1 cellular context compared by ENCODE assay signal in the genomic region with DNA sequence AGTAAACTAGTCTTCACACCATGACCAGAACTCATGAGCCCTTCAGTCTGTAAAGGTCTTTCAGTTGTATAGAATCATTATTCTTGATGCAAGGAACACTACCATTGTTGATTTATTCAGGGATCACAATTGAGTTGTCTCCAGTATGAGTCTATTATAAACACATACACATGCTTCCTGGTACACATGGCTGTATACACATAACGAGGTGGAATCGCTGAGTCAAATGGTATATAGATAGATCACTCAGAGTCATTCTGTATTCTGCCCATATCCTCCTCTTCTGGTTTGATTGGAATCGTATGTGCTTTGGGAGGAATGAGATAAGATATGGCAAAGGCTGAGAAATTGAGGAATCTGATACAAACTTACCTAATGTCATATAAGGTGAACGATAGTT.
TF ChIP-seq lines count a peak whose summit lies in the region.

No MANE protein-coding gene starts in this region.

TF ChIP-seq in GM12878, 131 proteins besides CTCF, POLR2A, EP300 and RAD21:
- no peak for TF ChIP-seq PRDM15 (CRISPR knock-in tag; IDR thresholded peaks at IDR 0.05)
- TF ChIP-seq BHLHE40 (IDR thresholded peaks at IDR 0.05; ENCODE audit: borderline replicate concordance in 1 of 2, low read depth in 2 of 2, low read length in 1 of 2), result no peak
- TF ChIP-seq CHD4 (IDR thresholded peaks at IDR 0.05), result no peak
- TF ChIP-seq ZSCAN29 (IDR thresholded peaks at IDR 0.05), result no peak
- TF ChIP-seq HDAC2 (IDR thresholded peaks at IDR 0.05), result no peak
- TF ChIP-seq ATF2 (IDR thresholded peaks at IDR 0.05; ENCODE audit: low read length), result no peak
- TF ChIP-seq CBFB (IDR thresholded peaks at IDR 0.05; ENCODE audit: low read depth), result no peak
- TF ChIP-seq HDGF (IDR thresholded peaks at IDR 0.05), result no peak
- TF ChIP-seq, protein P1, sequence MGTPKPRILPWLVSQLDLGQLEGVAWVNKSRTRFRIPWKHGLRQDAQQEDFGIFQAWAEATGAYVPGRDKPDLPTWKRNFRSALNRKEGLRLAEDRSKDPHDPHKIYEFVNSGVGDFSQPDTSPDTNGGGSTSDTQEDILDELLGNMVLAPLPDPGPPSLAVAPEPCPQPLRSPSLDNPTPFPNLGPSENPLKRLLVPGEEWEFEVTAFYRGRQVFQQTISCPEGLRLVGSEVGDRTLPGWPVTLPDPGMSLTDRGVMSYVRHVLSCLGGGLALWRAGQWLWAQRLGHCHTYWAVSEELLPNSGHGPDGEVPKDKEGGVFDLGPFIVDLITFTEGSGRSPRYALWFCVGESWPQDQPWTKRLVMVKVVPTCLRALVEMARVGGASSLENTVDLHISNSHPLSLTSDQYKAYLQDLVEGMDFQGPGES (IDR thresholded peaks at IDR 0.05), result no peak
- TF ChIP-seq, protein P2, sequence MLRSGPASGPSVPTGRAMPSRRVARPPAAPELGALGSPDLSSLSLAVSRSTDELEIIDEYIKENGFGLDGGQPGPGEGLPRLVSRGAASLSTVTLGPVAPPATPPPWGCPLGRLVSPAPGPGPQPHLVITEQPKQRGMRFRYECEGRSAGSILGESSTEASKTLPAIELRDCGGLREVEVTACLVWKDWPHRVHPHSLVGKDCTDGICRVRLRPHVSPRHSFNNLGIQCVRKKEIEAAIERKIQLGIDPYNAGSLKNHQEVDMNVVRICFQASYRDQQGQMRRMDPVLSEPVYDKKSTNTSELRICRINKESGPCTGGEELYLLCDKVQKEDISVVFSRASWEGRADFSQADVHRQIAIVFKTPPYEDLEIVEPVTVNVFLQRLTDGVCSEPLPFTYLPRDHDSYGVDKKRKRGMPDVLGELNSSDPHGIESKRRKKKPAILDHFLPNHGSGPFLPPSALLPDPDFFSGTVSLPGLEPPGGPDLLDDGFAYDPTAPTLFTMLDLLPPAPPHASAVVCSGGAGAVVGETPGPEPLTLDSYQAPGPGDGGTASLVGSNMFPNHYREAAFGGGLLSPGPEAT (IDR thresholded peaks at IDR 0.05; ENCODE audit: low read depth), result no peak
